Comparison of ENCODE assay signal across 19 cellular contexts in genomic region chr13:49185264-49185663, GRCh38. TPM values are rescaled to one million over a fixed set of nuclear protein-coding genes. Genes with fewer than 3 reads are reported as not detected.
A peak's percentile ranks its signal among the peaks of the same experiment; 100 is the strongest.
DNase-seq lines count a peak whose midpoint lies in the region; ATAC-seq and TF ChIP-seq lines count a peak whose summit lies in the region.
"Had no signal": no experiment of that assay in that cellular context is flagged by ENCODE, and none has a peak within 500 bp of the region (broad histone marks: within the 10 kb centered on the region; RNA-seq: fewer than 3 reads in every experiment).

No MANE protein-coding gene starts in this region.

- WGBS in suprapubic skin, result 79% methylated on average over 1 of the region's 1 CpG

- H3K4me1 Mint-ChIP-seq in activated naive CD8-positive, alpha-beta T cell treated with anti-CD3 and anti-CD28 coated beads, Interleukin-2, amount 50 U/mL, for 24 hours, result peaks cover 8% of the 10 kb centered on the region

- H3K4me1 ChIP-seq in suprapubic skin, result no peaks in the 10 kb centered on the region
- H3K4me1 ChIP-seq: colonic mucosa had no signal

- no peaks in the 10 kb centered on the region for H3K9me3 ChIP-seq in suprapubic skin
- H3K9me3 ChIP-seq: colonic mucosa had no signal

- TF ChIP-seq CTCF in suprapubic skin (IDR thresholded peaks at IDR 0.05), result no peak

- peak; percentile 44 for ATAC-seq in HG02870 (IDR thresholded peaks at IDR 0.05; ENCODE audit: unreplicated experiment)
- peak; percentile 65 for ATAC-seq in activated naive CD8-positive, alpha-beta T cell treated with anti-CD3 and anti-CD28 coated beads, Interleukin-2, amount 50 U/mL, for 24 hours
- ATAC-seq in HG02623 (IDR thresholded peaks at IDR 0.05; ENCODE audit: unreplicated experiment), result no peak

- no peak overlapping the region for H3K27ac ChIP-seq in suprapubic skin
- H3K27ac ChIP-seq: colonic mucosa had no signal

- H3K27me3 Mint-ChIP-seq in activated naive CD8-positive, alpha-beta T cell treated with anti-CD3 and anti-CD28 coated beads, Interleukin-2, amount 50 U/mL, for 24 hours, result no peaks in the 10 kb centered on the region

- no peaks in the 10 kb centered on the region for H3K27me3 ChIP-seq in H7 (ENCODE audit: control insufficient read depth, insufficient read depth, low read length)
- H3K27me3 ChIP-seq in suprapubic skin, result no peaks in the 10 kb centered on the region
- H3K27me3 ChIP-seq: colonic mucosa had no signal

- DNase-seq in SIG-M5 treated with dmso at 0.1 percent for 504 hours (lab: John Stamatoyannopoulos, UW; ENCODE audit: unreplicated experiment) (peak; percentile 9), SIG-M5 (lab: John Stamatoyannopoulos, UW) (no peak), pons (ENCODE audit: low spot score) (peak; percentile 3), H7 (no peak), suprapubic skin (ENCODE audit: low spot score in 2 of 2) (no peak)
- DNase-seq in activated naive CD8-positive, alpha-beta T cell treated with anti-CD3 and anti-CD28 coated beads, Interleukin-2, amount 50 U/mL, for 24 hours, result no peak
- DNase-seq: activated CD4-positive, alpha-beta T cell treated with anti-CD3 and anti-CD28 coated beads, Interleukin-2, amount 50 U/mL, for 4 hours; activated naive CD4-positive, alpha-beta T cell treated with Interleukin-2 at 50 U/mL for 16 hours; colonic mucosa; COR-L47; NCI-H187; nucleus accumbens had no signal

- H3K27ac Mint-ChIP-seq in activated naive CD8-positive, alpha-beta T cell treated with anti-CD3 and anti-CD28 coated beads, Interleukin-2, amount 50 U/mL, for 24 hours, result peak overlapping the region; percentile 21
- H3K27ac Mint-ChIP-seq: T-helper 1 cell treated with Interleukin-12 subunit alpha and Interleukin-12 subunit beta and Interleukin-4 antibody, amounts not matched to agents 30 μg/mL and 1 μg/mL, for 36 hours had no signal

- H3K36me3 ChIP-seq in H7 (replicated peaks; ENCODE audit: control insufficient read depth, insufficient read depth, low read length) (peaks cover 1% of the 10 kb centered on the region), suprapubic skin (peaks cover 47% of the 10 kb centered on the region)
- H3K36me3 ChIP-seq: colonic mucosa had no signal

- no peak for TF ChIP-seq EP300 in suprapubic skin (IDR thresholded peaks at IDR 0.05)

- TF ChIP-seq POLR2A in suprapubic skin (IDR thresholded peaks at IDR 0.05), result no peak

- H3K4me3 ChIP-seq in H7 (ENCODE audit: insufficient read depth, low read depth, low read length) (no peak overlapping the region), suprapubic skin (no peak overlapping the region)
- H3K4me3 ChIP-seq: colonic mucosa, smooth muscle cell had no signal

- H3K36me3 Mint-ChIP-seq in activated naive CD8-positive, alpha-beta T cell treated with anti-CD3 and anti-CD28 coated beads, Interleukin-2, amount 50 U/mL, for 24 hours (ENCODE audit: low read depth), result peaks cover 37% of the 10 kb centered on the region

- H3K9me3 Mint-ChIP-seq in activated naive CD8-positive, alpha-beta T cell treated with anti-CD3 and anti-CD28 coated beads, Interleukin-2, amount 50 U/mL, for 24 hours, result no peaks in the 10 kb centered on the region
- H3K9me3 Mint-ChIP-seq: T-helper 1 cell treated with Interleukin-12 subunit alpha and Interleukin-12 subunit beta and Interleukin-4 antibody, amounts not matched to agents 30 μg/mL and 1 μg/mL, for 36 hours had no signal

- H3K4me3 Mint-ChIP-seq in activated naive CD8-positive, alpha-beta T cell treated with anti-CD3 and anti-CD28 coated beads, Interleukin-2, amount 50 U/mL, for 24 hours, result no peak overlapping the region
- H3K4me3 Mint-ChIP-seq: T-helper 1 cell treated with Interleukin-12 subunit alpha and Interleukin-12 subunit beta and Interleukin-4 antibody, amounts not matched to agents 30 μg/mL and 1 μg/mL, for 36 hours had no signal

RNA-seq across cellular contexts. Expression of gene MLNR, which starts 34.9 kb away (rescaled TPM):
- total RNA-seq in H7 (2014; rRNA removed; shearing (Covaris generic)), result not detected in 2 replicates
- not detected for total RNA-seq in suprapubic skin
- total RNA-seq: colonic mucosa, lung microvascular endothelial cell, RPMI7951, smooth muscle cell, temporal lobe had no signal

Comparison
In these comparisons a context has a peak if more than half of its experiments do, and no peak if none do; other contexts are left out.
1. DNase-seq: peak in SIG-M5 treated with dmso at 0.1 percent for 504 hours (single experiment) and pons (single experiment); none in SIG-M5 (single experiment), activated naive CD8-positive, alpha-beta T cell treated with anti-CD3 and anti-CD28 coated beads, Interleukin-2, amount 50 U/mL, for 24 hours (single experiment), H7 (single experiment) and suprapubic skin (0 of 2).